ENCODE assay signal across 8 cellular contexts in the genomic region with DNA sequence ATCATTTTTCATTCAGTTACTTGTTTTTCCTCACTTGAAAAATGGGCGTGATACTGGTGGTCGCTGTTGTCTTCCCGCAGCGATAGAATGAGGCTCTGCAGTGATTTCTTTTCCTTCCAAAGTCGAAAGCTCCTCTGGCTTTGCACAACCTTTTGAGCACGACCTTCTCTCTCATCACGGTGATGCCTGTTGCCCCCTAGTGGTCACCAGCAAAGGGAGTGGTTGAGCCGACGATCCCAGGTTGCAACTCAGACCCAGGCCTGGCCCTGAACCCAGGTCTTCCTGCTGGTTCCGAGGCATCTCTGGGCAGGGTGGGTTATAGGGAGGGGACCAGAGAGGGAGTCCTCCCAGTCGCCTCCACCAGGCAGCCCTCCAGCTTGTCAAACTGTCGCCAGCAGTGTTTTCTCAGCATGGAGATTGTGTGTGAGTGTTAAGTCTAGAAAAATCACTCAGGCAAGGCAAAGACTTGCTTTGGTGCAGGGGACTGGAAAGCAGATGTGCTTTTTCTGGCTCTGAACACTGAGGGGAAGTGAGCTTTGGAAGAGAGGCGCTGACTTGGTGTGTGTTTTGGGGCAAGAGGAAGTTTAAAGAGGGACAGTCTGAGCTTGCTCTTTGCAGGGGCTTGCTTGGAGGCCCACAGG.
DNase-seq lines count a peak whose midpoint lies in the region; ATAC-seq and TF ChIP-seq lines count a peak whose summit lies in the region.

No MANE protein-coding gene starts in this region.

- no peaks in the 10 kb centered on the region for H3F3A ChIP-seq in OCI-LY1 (ENCODE audit: insufficient read depth, low read length)

- peaks cover 12 to 14% of the 10 kb centered on the region in 2 donors for H3K27me3 Mint-ChIP-seq in natural killer cell (ENCODE audit: low read depth in 2 of 2)
- peaks cover 15% of the 10 kb centered on the region for H3K27me3 Mint-ChIP-seq in stimulated activated naive CD8-positive, alpha-beta T cell treated with anti-CD3 and anti-CD28 coated beads, Interleukin-15, amount 100 ng/mL, for 72 hours

- H3K9ac ChIP-seq in OCI-LY1 (ENCODE audit: low read length), result no peak overlapping the region

- H3K4me1 Mint-ChIP-seq in natural killer cell, result no peaks in the 10 kb centered on the region
- no peaks in the 10 kb centered on the region for H3K4me1 Mint-ChIP-seq in stimulated activated naive CD8-positive, alpha-beta T cell treated with anti-CD3 and anti-CD28 coated beads, Interleukin-15, amount 100 ng/mL, for 72 hours

- CTCF ChIA-PET in HEK293T (lab: Yijun Ruan, JAX), result interaction anchor here (0.6 to 2.3 kb wide), 18 partner anchors 8 to 351 kb away, joined by 3 to 12 read pairs (median 4); no protein-coding TSS in a partner anchor

- H3K27ac ChIP-seq in OCI-LY1 (ENCODE audit: low read depth, low read length, poor library complexity, severe bottlenecking), result no peak overlapping the region

- TF ChIP-seq CTCF in OCI-LY1 (IDR thresholded peaks at IDR 0.05; ENCODE audit: low read length) (peak; percentile 80), natural killer cell (IDR thresholded peaks at IDR 0.05) (peak; percentile 72)

- DNase-seq in CD1c-positive myeloid dendritic cell (ENCODE audit: extremely low spot score) (peak; percentile 50), HEK293T (ENCODE audit: extremely low spot score) (peak; percentile 77), activated T-cell treated with anti-CD3 and anti-CD28 coated beads for 48 hours (ENCODE audit: low read depth) (peak; percentile 36), fibroblast of gingiva (ENCODE audit: low read depth) (peak; percentile 58), natural killer cell (no peak)
- peak; percentile 50 to 57 for DNase-seq in stimulated activated naive CD8-positive, alpha-beta T cell treated with anti-CD3 and anti-CD28 coated beads, Interleukin-15, amount 100 ng/mL, for 72 hours

- no peak overlapping the region for H3K27ac Mint-ChIP-seq in natural killer cell
- H3K27ac Mint-ChIP-seq in stimulated activated naive CD8-positive, alpha-beta T cell treated with anti-CD3 and anti-CD28 coated beads, Interleukin-15, amount 100 ng/mL, for 72 hours, result no peak overlapping the region

- H3K9me2 ChIP-seq in OCI-LY1 (ENCODE audit: low read depth, low read length), result no peaks in the 10 kb centered on the region

- POLR2A ChIA-PET in HEK293T (lab: Yijun Ruan, JAX), result no interaction called here

- H4K20me1 ChIP-seq in OCI-LY1 (ENCODE audit: insufficient read depth, low read length), result no peaks in the 10 kb centered on the region

- intact Hi-C loops in natural killer cell (cut with micrococcal nuclease), result no loop called here

- H3K9me3 ChIP-seq in OCI-LY1 (ENCODE audit: low read length), result no peaks in the 10 kb centered on the region

- peaks cover 0 to 2% of the 10 kb centered on the region in 2 donors for H3K9me3 Mint-ChIP-seq in natural killer cell
- H3K9me3 Mint-ChIP-seq in stimulated activated naive CD8-positive, alpha-beta T cell treated with anti-CD3 and anti-CD28 coated beads, Interleukin-15, amount 100 ng/mL, for 72 hours, result no peaks in the 10 kb centered on the region

- H3K4me1 ChIP-seq in OCI-LY1 (ENCODE audit: insufficient read depth, low read length, severe bottlenecking), result no peaks in the 10 kb centered on the region

- no peak overlapping the region for H3K4me3 ChIP-seq in OCI-LY1 (ENCODE audit: low read depth, low read length, poor library complexity, severe bottlenecking)

- no peaks in the 10 kb centered on the region for H3K36me3 ChIP-seq in OCI-LY1 (ENCODE audit: insufficient read depth, low read length)

- peak in 2 of 3 donors; percentile 42 to 68 for ATAC-seq in natural killer cell
- peak; percentile 75 for ATAC-seq in stimulated activated naive CD8-positive, alpha-beta T cell treated with anti-CD3 and anti-CD28 coated beads, Interleukin-15, amount 100 ng/mL, for 72 hours
- ATAC-seq in HG03442 (IDR thresholded peaks at IDR 0.05; ENCODE audit: unreplicated experiment), result no peak

- H3K36me3 Mint-ChIP-seq in natural killer cell, result no peaks in the 10 kb centered on the region

- no peaks in the 10 kb centered on the region for H3K79me2 ChIP-seq in OCI-LY1 (ENCODE audit: insufficient read depth, low read length)

- H3K4me3 Mint-ChIP-seq in natural killer cell, result no peak overlapping the region
- no peak overlapping the region for H3K4me3 Mint-ChIP-seq in stimulated activated naive CD8-positive, alpha-beta T cell treated with anti-CD3 and anti-CD28 coated beads, Interleukin-15, amount 100 ng/mL, for 72 hours

- no peaks in the 10 kb centered on the region; the same call in 1 of the 2 replicates for H3K27me3 ChIP-seq in OCI-LY1 (ENCODE audit: insufficient read depth, low read length)

- no peak overlapping the region for H3K4me2 ChIP-seq in OCI-LY1 (ENCODE audit: low read length)

- no peak overlapping the region for H2AFZ ChIP-seq in OCI-LY1 (ENCODE audit: low read length)

TF ChIP-seq in HEK293T, 16 proteins besides CTCF, POLR2A, EP300 and RAD21:
- TF ChIP-seq SUZ12 (IDR thresholded peaks at IDR 0.05) (no peak), FOXA1 (IDR thresholded peaks at IDR 0.05) (no peak), ARNT (IDR thresholded peaks at IDR 0.05) (no peak), TARDBP (IDR thresholded peaks at IDR 0.05) (no peak), ZNF384 (IDR thresholded peaks at IDR 0.05) (no peak), LEF1 (IDR thresholded peaks at IDR 0.05; ENCODE audit: borderline replicate concordance) (no peak), CTBP1 (IDR thresholded peaks at IDR 0.05; ENCODE audit: borderline replicate concordance) (no peak), FOXK2 (IDR thresholded peaks at IDR 0.05) (no peak), NFRKB (IDR thresholded peaks at IDR 0.05) (no peak), L3MBTL2 (conservative IDR thresholded peaks at IDR 0.05) (no peak), SP1 (IDR thresholded peaks at IDR 0.05) (no peak), ELF4 (IDR thresholded peaks at IDR 0.05) (no peak), BHLHE40 (IDR thresholded peaks at IDR 0.05; ENCODE audit: borderline replicate concordance) (no peak), FOXM1 (IDR thresholded peaks at IDR 0.05; ENCODE audit: borderline replicate concordance) (no peak), HDGF (IDR thresholded peaks at IDR 0.05; ENCODE audit: borderline replicate concordance) (no peak)
- TF ChIP-seq, protein P1, sequence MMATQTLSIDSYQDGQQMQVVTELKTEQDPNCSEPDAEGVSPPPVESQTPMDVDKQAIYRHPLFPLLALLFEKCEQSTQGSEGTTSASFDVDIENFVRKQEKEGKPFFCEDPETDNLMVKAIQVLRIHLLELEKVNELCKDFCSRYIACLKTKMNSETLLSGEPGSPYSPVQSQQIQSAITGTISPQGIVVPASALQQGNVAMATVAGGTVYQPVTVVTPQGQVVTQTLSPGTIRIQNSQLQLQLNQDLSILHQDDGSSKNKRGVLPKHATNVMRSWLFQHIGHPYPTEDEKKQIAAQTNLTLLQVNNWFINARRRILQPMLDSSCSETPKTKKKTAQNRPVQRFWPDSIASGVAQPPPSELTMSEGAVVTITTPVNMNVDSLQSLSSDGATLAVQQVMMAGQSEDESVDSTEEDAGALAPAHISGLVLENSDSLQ (IDR thresholded peaks at IDR 0.05), result no peak
